ENCODE assay signal across 12 cellular contexts in genomic region chr1:201712387-201713092, GRCh38.
DNase-seq lines count a peak whose midpoint lies in the region; ATAC-seq and TF ChIP-seq lines count a peak whose summit lies in the region.
"Had no signal": no experiment of that assay in that cellular context is flagged by ENCODE, and none has a peak within 500 bp of the region (broad histone marks: within the 10 kb centered on the region; RNA-seq: fewer than 3 reads in every experiment).

No MANE protein-coding gene starts in this region.

- H3K36me3 Mint-ChIP-seq in brain = peaks cover 24% of the 10 kb centered on the region
- H3K36me3 Mint-ChIP-seq in stimulated activated memory B cell treated with anti-CD40 and anti-IgM and Interleukin-4, amounts not matched to agents 10 μg/mL and 1 μg/mL and 100 μg/mL, for 72 hours = no peaks in the 10 kb centered on the region
- H3K36me3 Mint-ChIP-seq: CD4-positive, CD25-positive, alpha-beta regulatory T cell had no signal

- H3K27ac ChIP-seq in HUES48 (ENCODE audit: low read depth, low read length) (peak overlapping the region; percentile 49), lower lobe of right lung (peak overlapping the region; percentile 91)

- no peak overlapping the region for H3K9ac ChIP-seq in HUES48 (ENCODE audit: low read depth, low read length)

- H3K4me3 Mint-ChIP-seq in brain = no peak overlapping the region
- no peak overlapping the region for H3K4me3 Mint-ChIP-seq in stimulated activated memory B cell treated with anti-CD40 and anti-IgM and Interleukin-4, amounts not matched to agents 10 μg/mL and 1 μg/mL and 100 μg/mL, for 72 hours
- H3K4me3 Mint-ChIP-seq: CD4-positive, CD25-positive, alpha-beta regulatory T cell; central memory CD8-positive, alpha-beta T cell; stimulated activated naive CD8-positive, alpha-beta T cell treated with anti-CD3 and anti-CD28 coated beads, Interleukin-15, amount 100 ng/mL, for 72 hours had no signal

- H3K36me3 ChIP-seq in HUES48 (ENCODE audit: control insufficient read depth, insufficient read depth, low read length) (peaks cover 4% of the 10 kb centered on the region; the same call in 1 of the 2 replicates), lower lobe of right lung (no peaks in the 10 kb centered on the region)

- no peaks in the 10 kb centered on the region for H3K9me3 Mint-ChIP-seq in brain
- H3K9me3 Mint-ChIP-seq in stimulated activated memory B cell treated with anti-CD40 and anti-IgM and Interleukin-4, amounts not matched to agents 10 μg/mL and 1 μg/mL and 100 μg/mL, for 72 hours = no peaks in the 10 kb centered on the region
- H3K9me3 Mint-ChIP-seq: CD4-positive, CD25-positive, alpha-beta regulatory T cell; central memory CD8-positive, alpha-beta T cell; stimulated activated naive CD8-positive, alpha-beta T cell treated with anti-CD3 and anti-CD28 coated beads, Interleukin-15, amount 100 ng/mL, for 72 hours had no signal

- H3K4me1 ChIP-seq in HUES48 (ENCODE audit: control insufficient read depth, insufficient read depth, low read length) = peaks cover 4% of the 10 kb centered on the region; the same call in 1 of the 2 replicates
- peaks cover 77% of the 10 kb centered on the region for H3K4me1 ChIP-seq in lower lobe of right lung

- peak overlapping the region in 3 of 5 experiments; percentile 89 to 98 (median 96) for H3K27ac Mint-ChIP-seq in brain
- H3K27ac Mint-ChIP-seq in stimulated activated memory B cell treated with anti-CD40 and anti-IgM and Interleukin-4, amounts not matched to agents 10 μg/mL and 1 μg/mL and 100 μg/mL, for 72 hours = peak overlapping the region; percentile 15
- H3K27ac Mint-ChIP-seq: CD4-positive, CD25-positive, alpha-beta regulatory T cell had no signal

- intact Hi-C loops in lower lobe of right lung (cut with DNase I) = no loop called here

- H3K9me3 ChIP-seq in HUES48 (ENCODE audit: control insufficient read depth, insufficient read depth, low read length) (no peaks in the 10 kb centered on the region), lower lobe of right lung (no peaks in the 10 kb centered on the region)

- no peaks in the 10 kb centered on the region for H3K27me3 ChIP-seq in HUES48 (ENCODE audit: control insufficient read depth, insufficient read depth, low read length)
- no peaks in the 10 kb centered on the region for H3K27me3 ChIP-seq in lower lobe of right lung (ENCODE audit: low read depth)

- DNase-seq in lower lobe of right lung (no peak), activated T-cell treated with anti-CD3 and anti-CD28 coated beads for 4 hours (no peak)
- DNase-seq in stimulated activated CD4-positive, alpha-beta T cell treated with anti-CD3 and anti-CD28 coated beads, Interleukin-2, amount 100 ng/mL, for 24 hours = no peak
- DNase-seq: activated CD8-positive, alpha-beta memory T cell treated with anti-CD3 and anti-CD28 coated beads, Interleukin-2, amount 50 U/mL, for 4 hours; CD4-positive, CD25-positive, alpha-beta regulatory T cell; stimulated activated naive CD8-positive, alpha-beta T cell treated with anti-CD3 and anti-CD28 coated beads, Interleukin-15, amount 100 ng/mL, for 72 hours had no signal

- ATAC-seq in lower lobe of right lung = no peak
- ATAC-seq in stimulated activated memory B cell treated with anti-CD40 and anti-IgM and Interleukin-4, amounts not matched to agents 10 μg/mL and 1 μg/mL and 100 μg/mL, for 72 hours = no peak
- ATAC-seq in GM18498 (IDR thresholded peaks at IDR 0.05; ENCODE audit: unreplicated experiment) = no peak
- ATAC-seq in GM18519 (IDR thresholded peaks at IDR 0.05; ENCODE audit: low FRiP score, unreplicated experiment) = no peak
- ATAC-seq: stimulated activated naive CD8-positive, alpha-beta T cell treated with anti-CD3 and anti-CD28 coated beads, Interleukin-15, amount 100 ng/mL, for 72 hours had no signal

- peaks cover 2% of the 10 kb centered on the region for H3K27me3 Mint-ChIP-seq in brain
- H3K27me3 Mint-ChIP-seq in stimulated activated memory B cell treated with anti-CD40 and anti-IgM and Interleukin-4, amounts not matched to agents 10 μg/mL and 1 μg/mL and 100 μg/mL, for 72 hours = peaks cover 8% of the 10 kb centered on the region
- H3K27me3 Mint-ChIP-seq: CD4-positive, CD25-positive, alpha-beta regulatory T cell; central memory CD8-positive, alpha-beta T cell; stimulated activated naive CD8-positive, alpha-beta T cell treated with anti-CD3 and anti-CD28 coated beads, Interleukin-15, amount 100 ng/mL, for 72 hours had no signal

- TF ChIP-seq CTCF in brain (conservative IDR thresholded peaks at IDR 0.05) = no peak
- no peak for TF ChIP-seq CTCF in lower lobe of right lung (IDR thresholded peaks at IDR 0.05)

- no peak overlapping the region for H3K4me3 ChIP-seq in HUES48 (ENCODE audit: low read depth, low read length)
- H3K4me3 ChIP-seq in lower lobe of right lung = no peak overlapping the region

- H3K4me1 Mint-ChIP-seq in brain = peaks cover 66% of the 10 kb centered on the region
- peaks cover 20% of the 10 kb centered on the region for H3K4me1 Mint-ChIP-seq in stimulated activated memory B cell treated with anti-CD40 and anti-IgM and Interleukin-4, amounts not matched to agents 10 μg/mL and 1 μg/mL and 100 μg/mL, for 72 hours
- H3K4me1 Mint-ChIP-seq: central memory CD8-positive, alpha-beta T cell; stimulated activated naive CD8-positive, alpha-beta T cell treated with anti-CD3 and anti-CD28 coated beads, Interleukin-15, amount 100 ng/mL, for 72 hours had no signal
